ENCODE assay signal across 1 cellular context in genomic region chr2:217972490-217972889, GRCh38.
TF ChIP-seq lines count a peak whose summit lies in the region.

No MANE protein-coding gene starts in this region.

TF ChIP-seq in IMR-90, 13 proteins besides CTCF, POLR2A, EP300 and RAD21 (continued from another document):
- TF ChIP-seq, protein P1, sequence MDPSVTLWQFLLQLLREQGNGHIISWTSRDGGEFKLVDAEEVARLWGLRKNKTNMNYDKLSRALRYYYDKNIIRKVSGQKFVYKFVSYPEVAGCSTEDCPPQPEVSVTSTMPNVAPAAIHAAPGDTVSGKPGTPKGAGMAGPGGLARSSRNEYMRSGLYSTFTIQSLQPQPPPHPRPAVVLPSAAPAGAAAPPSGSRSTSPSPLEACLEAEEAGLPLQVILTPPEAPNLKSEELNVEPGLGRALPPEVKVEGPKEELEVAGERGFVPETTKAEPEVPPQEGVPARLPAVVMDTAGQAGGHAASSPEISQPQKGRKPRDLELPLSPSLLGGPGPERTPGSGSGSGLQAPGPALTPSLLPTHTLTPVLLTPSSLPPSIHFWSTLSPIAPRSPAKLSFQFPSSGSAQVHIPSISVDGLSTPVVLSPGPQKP (IDR thresholded peaks at IDR 0.05; ENCODE audit: borderline replicate concordance, low read depth, low read length) = no peak
- TF ChIP-seq MXI1 (IDR thresholded peaks at IDR 0.05; ENCODE audit: borderline replicate concordance, low read depth, low read length) (no peak), BHLHE40 (IDR thresholded peaks at IDR 0.05; ENCODE audit: low read depth, low read length) (no peak), FOS (IDR thresholded peaks at IDR 0.05; ENCODE audit: low read depth, low read length) (no peak), NFE2L2 (IDR thresholded peaks at IDR 0.05; ENCODE audit: low read depth, low read length) (no peak), RFX5 (IDR thresholded peaks at IDR 0.05; ENCODE audit: low read depth, low read length) (no peak)
